ENCODE assay signal across 1 cellular context in genomic region chr20:47561603-47562583, GRCh38.
TF ChIP-seq lines count a peak whose summit lies in the region.

No MANE protein-coding gene starts in this region.

TF ChIP-seq in GM12878, 131 proteins besides CTCF, POLR2A, EP300 and RAD21:
- TF ChIP-seq IRF3 (IDR thresholded peaks at IDR 0.05) = no peak
- TF ChIP-seq SPI1 (IDR thresholded peaks at IDR 0.05; ENCODE audit: borderline replicate concordance, insufficient read depth, low read depth, low read length) = peak; percentile 54; the same call in 1 of the 2 replicates
- TF ChIP-seq TBL1XR1 (IDR thresholded peaks at IDR 0.05; ENCODE audit: low read depth, low read length) = no peak
- TF ChIP-seq HDAC2 (IDR thresholded peaks at IDR 0.05) = no peak
- TF ChIP-seq ETV6 (conservative IDR thresholded peaks at IDR 0.05 in 1 of 2, IDR thresholded peaks at IDR 0.05 in 1 of 2; ENCODE audit: borderline replicate concordance in 1 of 2, low read depth in 1 of 2) = peak in 1 of 2 experiments; percentile 88; a peak in 1 of 4 replicates
